In the genomic region with DNA sequence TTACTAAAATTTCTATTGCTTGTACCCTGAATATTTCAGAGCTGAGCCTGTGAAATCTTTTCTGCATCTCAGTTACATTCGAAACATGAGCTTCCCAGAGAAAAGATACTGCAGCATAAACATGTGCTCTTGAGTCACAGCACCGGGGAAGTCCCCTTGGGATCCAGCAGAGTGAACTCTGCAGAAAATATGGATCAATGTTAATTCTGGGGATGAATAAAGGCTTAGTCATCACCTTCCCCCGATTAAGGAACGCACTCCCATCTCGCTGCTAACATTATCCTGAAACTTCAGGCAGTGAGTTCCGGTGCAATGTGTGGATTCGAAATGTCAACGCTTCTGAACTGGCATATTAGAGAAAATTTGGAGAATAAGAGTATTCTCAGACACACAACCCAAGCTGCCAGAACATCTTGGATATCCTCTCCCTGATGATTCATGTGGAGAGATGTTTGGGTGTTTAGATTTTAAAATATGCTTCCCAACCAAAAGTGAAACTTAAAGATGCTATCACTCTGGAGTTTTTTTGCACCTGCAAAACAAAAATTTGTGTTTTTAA, we compare ENCODE assay signal across 8 cellular contexts.
DNase-seq lines count a peak whose midpoint lies in the region; ATAC-seq and TF ChIP-seq lines count a peak whose summit lies in the region.

No MANE protein-coding gene starts in this region.

- no peak overlapping the region for H3K9ac ChIP-seq in parathyroid adenoma

- H3K9me3 ChIP-seq in parathyroid adenoma (ENCODE audit: control insufficient read depth, low read length) = no peaks in the 10 kb centered on the region

- ATAC-seq in esophagus mucosa = peak; percentile 88

- peak overlapping the region; percentile 36 for H3K27ac ChIP-seq in parathyroid adenoma

- H3K79me2 ChIP-seq in parathyroid adenoma = no peaks in the 10 kb centered on the region

- TF ChIP-seq CTCF in GM06990 (IDR thresholded peaks at IDR 0.05; ENCODE audit: insufficient read depth, low read length, poor library complexity, severe bottlenecking) = no peak
- no peak for TF ChIP-seq CTCF in parathyroid adenoma (IDR thresholded peaks at IDR 0.05)

- H3K4me2 ChIP-seq in parathyroid adenoma (ENCODE audit: low read length) = peak overlapping the region; percentile 24

- H3K36me3 ChIP-seq in GM06990 (ENCODE audit: control insufficient read depth, insufficient read depth, low read length) (peaks cover 2% of the 10 kb centered on the region), parathyroid adenoma (ENCODE audit: control insufficient read depth, insufficient read depth, low read length) (no peaks in the 10 kb centered on the region)

- peak overlapping the region; percentile 42 for H3K4me3 ChIP-seq in GM06990 (replicated peaks; ENCODE audit: low read depth, low read length)
- no peak overlapping the region for H3K4me3 ChIP-seq in parathyroid adenoma (ENCODE audit: low read depth, low read length)

- DNase-seq in GM06990 (ENCODE audit: extremely low read depth, insufficient read length) = no peak
- peak; percentile 89 for DNase-seq in RPMI7951 (ENCODE audit: low read depth)
- no peak for DNase-seq in hippocampal formation (lab: John Stamatoyannopoulos, UW)
- DNase-seq in activated effector memory CD4-positive, alpha-beta T cell treated with Interleukin-2 at 50 U/mL for 16 hours = no peak
- DNase-seq in HUDEP-2 (lab: John Stamatoyannopoulos, UW; ENCODE audit: unreplicated experiment in 76 of 76) = no peak
- no peak for DNase-seq in GDM1 (lab: John Stamatoyannopoulos, UW)

- peaks cover 26% of the 10 kb centered on the region for H3K4me1 ChIP-seq in parathyroid adenoma

- H3K27me3 ChIP-seq in GM06990 (replicated peaks; ENCODE audit: control insufficient read depth, insufficient read depth, low read length) (no peaks in the 10 kb centered on the region), parathyroid adenoma (ENCODE audit: control insufficient read depth, insufficient read depth, low read length) (no peaks in the 10 kb centered on the region)

- H2AFZ ChIP-seq in parathyroid adenoma = no peak overlapping the region
